14 cellular contexts compared by ENCODE assay signal in genomic region chr5:30849801-30850370, GRCh38.
DNase-seq lines count a peak whose midpoint lies in the region; ATAC-seq and TF ChIP-seq lines count a peak whose summit lies in the region.
"Had no signal": no experiment of that assay in that cellular context is flagged by ENCODE, and none has a peak within 500 bp of the region (broad histone marks: within the 10 kb centered on the region; RNA-seq: fewer than 3 reads in every experiment).

No MANE protein-coding gene starts in this region.

- 0 out of 2 replicates have a peak overlapping the region, but pooled peaks have one; percentile 29 for H3K23ac ChIP-seq in IMR-90 (ENCODE audit: low read depth, low read length)

- H3K9ac ChIP-seq in IMR-90 (ENCODE audit: low read depth, low read length), result no peak overlapping the region

- dilution Hi-C loops in IMR-90 (cut with HindIII; ENCODE audit: low sequenced_read_pairs, unreplicated experiment), result no loop called here

- H2BK20ac ChIP-seq in IMR-90 (ENCODE audit: low read depth, low read length), result 0 out of 2 replicates have a peak overlapping the region, but pooled peaks have one; percentile 47

- no peaks in the 10 kb centered on the region for H4K20me1 ChIP-seq in IMR-90 (ENCODE audit: insufficient read depth, low read length)
- no peaks in the 10 kb centered on the region for H4K20me1 ChIP-seq in OCI-LY7 (ENCODE audit: insufficient read depth, low read length)

- H3K36me3 ChIP-seq in IMR-90 (ENCODE audit: control insufficient read depth, insufficient read depth, low read length), result no peaks in the 10 kb centered on the region
- H3K36me3 ChIP-seq in OCI-LY7 (ENCODE audit: insufficient read depth, low read length), result no peaks in the 10 kb centered on the region
- H3K36me3 ChIP-seq in spleen, result no peaks in the 10 kb centered on the region

- H3K4me3 ChIP-seq in AG04450 (ENCODE audit: low read depth, low read length) (peak overlapping the region; percentile 12; the same call in 1 of the 2 replicates), IMR-90 (ENCODE audit: insufficient read depth, low read depth, low read length) (no peak overlapping the region; the same call in 1 of the 2 replicates), OCI-LY7 (ENCODE audit: low read depth, low read length, poor library complexity, severe bottlenecking) (no peak overlapping the region), spleen (no peak overlapping the region)

- intact Hi-C loops in IMR-90 (cut with micrococcal nuclease), result no loop called here
- intact Hi-C loops in OCI-LY7 (cut with micrococcal nuclease; ENCODE audit: unreplicated experiment), result no loop called here
- intact Hi-C loops in spleen (cut with DNase I; ENCODE audit: low total_unique reads), result no loop called here

- H3K79me1 ChIP-seq in IMR-90 (ENCODE audit: low read depth in 1 of 2, low read length in 2 of 2), result no peaks in the 10 kb centered on the region

- CTCF ChIA-PET in AG04450 (lab: Charles Lee), result no interaction called here
- CTCF ChIA-PET in IMR-90 (lab: Yijun Ruan, JAX), result interaction anchor here (0.6 kb wide), 1 partner anchor 195 kb away, joined by 4 read pairs; no protein-coding TSS in a partner anchor
- CTCF ChIA-PET in OCI-LY7 (lab: Charles Lee; ENCODE audit: unreplicated experiment), result no interaction called here

- H2BK120ac ChIP-seq in IMR-90 (ENCODE audit: low read depth, low read length), result peak overlapping the region; percentile 23

- BruUV-seq in IMR-90 (replicated peaks; lab: Mats Ljungman, UMichigan) (no TSS peak), OCI-LY7 (replicated peaks; lab: Mats Ljungman, UMichigan) (no TSS peak)

- peak overlapping the region; percentile 50 for H2BK5ac ChIP-seq in IMR-90 (ENCODE audit: low read depth, low read length, poor library complexity, severe bottlenecking)

- no peak overlapping the region for H2BK15ac ChIP-seq in IMR-90 (ENCODE audit: low read depth, low read length)

- no peak overlapping the region for H4K91ac ChIP-seq in IMR-90 (ENCODE audit: insufficient read depth, low read depth, low read length)

- TF ChIP-seq POLR2A in IMR-90 (IDR thresholded peaks at IDR 0.05; ENCODE audit: low read depth, low read length) (no peak), spleen (IDR thresholded peaks at IDR 0.05) (no peak)

- H3K9me3 ChIP-seq in AG04450 (ENCODE audit: control insufficient read depth, insufficient read depth, low read length) (no peaks in the 10 kb centered on the region), IMR-90 (ENCODE audit: control insufficient read depth, insufficient read depth, low read length) (no peaks in the 10 kb centered on the region), OCI-LY7 (ENCODE audit: low read length) (no peaks in the 10 kb centered on the region), spleen (no peaks in the 10 kb centered on the region)

- H3K18ac ChIP-seq in IMR-90 (ENCODE audit: low read depth, low read length), result peak overlapping the region; percentile 0; the same call in 1 of the 2 replicates

- TF ChIP-seq CTCF in AG04450 (IDR thresholded peaks at IDR 0.05; ENCODE audit: low read depth, low read length), result no peak
- TF ChIP-seq CTCF in IMR-90 (conservative IDR thresholded peaks at IDR 0.05; ENCODE audit: low read depth, low read length), result no peak
- TF ChIP-seq CTCF in OCI-LY7 (conservative IDR thresholded peaks at IDR 0.05; ENCODE audit: low read length), result no peak
- TF ChIP-seq CTCF in spleen (IDR thresholded peaks at IDR 0.05 in 8 of 11, conservative IDR thresholded peaks at IDR 0.05 in 3 of 11), result no peak

- H3K9me2 ChIP-seq in OCI-LY7 (ENCODE audit: insufficient read depth, low read length), result no peaks in the 10 kb centered on the region

- peak overlapping the region; percentile 36 for H2AFZ ChIP-seq in IMR-90 (replicated peaks; ENCODE audit: low read length, poor library complexity)
- no peak overlapping the region for H2AFZ ChIP-seq in OCI-LY7 (ENCODE audit: low read length)

- in situ Hi-C loops in IMR-90 (cut with MboI; ENCODE audit: low sequenced_read_pairs), result no loop called here

- ATAC-seq in IMR-90 (ENCODE audit: low read depth) (peak; percentile 92), HG03460 (IDR thresholded peaks at IDR 0.05; ENCODE audit: unreplicated experiment) (no peak)
- ATAC-seq: stimulated activated naive B cell treated with anti-CD40 and anti-IgM and Interleukin-4, amounts not matched to agents 10 μg/mL and 1 μg/mL and 100 μg/mL, for 72 hours; T-helper 17 cell had no signal

- no peaks in the 10 kb centered on the region for H3K27me3 ChIP-seq in AG04450 (ENCODE audit: control insufficient read depth, insufficient read depth, low read length)
- no peaks in the 10 kb centered on the region for H3K27me3 ChIP-seq in IMR-90 (ENCODE audit: control insufficient read depth, insufficient read depth, low read length)
- H3K27me3 ChIP-seq in spleen (replicated peaks in 1 of 7), result no peaks in the 10 kb centered on the region

- WGBS in IMR-90 (ENCODE audit: extremely low coverage in 2 of 2, insufficient read length in 1 of 2), 2 experiments, result no CpG with 5 or more reads among the region's 5 CpGs
- 48 to 82% (median 64%) methylated on average over 5 of the region's 5 CpGs for WGBS in spleen, 5 donors

- TF ChIP-seq RAD21 in IMR-90 (IDR thresholded peaks at IDR 0.05; ENCODE audit: low read length), result peak; percentile 9; the same call in 1 of the 2 replicates

- H2AK9ac ChIP-seq in IMR-90 (replicated peaks; ENCODE audit: low read depth, low read length, poor library complexity), result no peak overlapping the region

- H3K79me2 ChIP-seq in OCI-LY7 (ENCODE audit: insufficient read depth, low read depth, low read length), result no peaks in the 10 kb centered on the region

- no peak overlapping the region for H3K4ac ChIP-seq in IMR-90 (ENCODE audit: low read depth, low read length)

- H3K4me2 ChIP-seq in IMR-90 (ENCODE audit: low read depth, low read length) (peak overlapping the region; percentile 37), OCI-LY7 (ENCODE audit: low read length) (no peak overlapping the region)

- H3K9me1 ChIP-seq in IMR-90 (ENCODE audit: insufficient read depth, low read length), result no peaks in the 10 kb centered on the region

- no peaks in the 10 kb centered on the region; the same call in 1 of the 2 replicates for H3K4me1 ChIP-seq in IMR-90 (ENCODE audit: control insufficient read depth, insufficient read depth, low read length)
- H3K4me1 ChIP-seq in OCI-LY7 (ENCODE audit: insufficient read depth, low read length, poor library complexity, severe bottlenecking), result no peaks in the 10 kb centered on the region
- no peaks in the 10 kb centered on the region for H3K4me1 ChIP-seq in spleen

- no peak overlapping the region; the same call in 1 of the 2 replicates for H3K14ac ChIP-seq in IMR-90 (replicated peaks; ENCODE audit: low read depth, low read length)

- H3K27ac ChIP-seq in AG04450 (ENCODE audit: low read depth, low read length) (no peak overlapping the region), IMR-90 (ENCODE audit: insufficient read depth, low read length) (no peak overlapping the region), OCI-LY7 (ENCODE audit: low read depth, low read length, poor library complexity, severe bottlenecking) (no peak overlapping the region), spleen (no peak overlapping the region)
- H3K27ac ChIP-seq: HL-60 had no signal

- H4K5ac ChIP-seq in IMR-90 (ENCODE audit: low read depth, low read length), result no peak overlapping the region

- no peak overlapping the region for H2AK5ac ChIP-seq in IMR-90 (ENCODE audit: low read depth, low read length)

- H3K56ac ChIP-seq in IMR-90 (ENCODE audit: extremely low read depth, insufficient read depth, low read length), result no peak overlapping the region

- peak; percentile 33 for DNase-seq in AG04450 (ENCODE audit: low read depth, low spot score)
- DNase-seq in IMR-90, result peak; percentile 86
- peak; percentile 82 for DNase-seq in astrocyte of the hippocampus (ENCODE audit: low read depth, low spot score)
- peak; percentile 99 for DNase-seq in kidney tubule cell (ENCODE audit: low spot score)
- DNase-seq in NAMALWA (ENCODE audit: low spot score), result no peak
- DNase-seq in OCI-LY7 (ENCODE audit: low spot score), result no peak
- no peak for DNase-seq in spleen
- DNase-seq: activated CD4-positive, alpha-beta T cell treated with anti-CD3 and anti-CD28 coated beads, Interleukin-2, amount 10 ng/mL, durations not matched to agents 24 days and 14 days; DMS79; stimulated activated CD4-positive, alpha-beta T cell treated with anti-CD3 and anti-CD28 coated beads, Interleukin-4, amount 100 ng/mL, for 24 hours; stimulated activated naive B cell treated with anti-CD40 and anti-IgM and Interleukin-4, amounts not matched to agents 10 μg/mL and 1 μg/mL and 100 μg/mL, for 72 hours; T-helper 17 cell had no signal

- H4K8ac ChIP-seq in IMR-90 (ENCODE audit: low read depth in 2 of 2, low read length in 2 of 2), result 0 out of 4 replicates have a peak overlapping the region, but pooled peaks of 1 of the 2 experiments have one; percentile 2

- POLR2A ChIA-PET in AG04450 (lab: Yijun Ruan, JAX) (no interaction called here), IMR-90 (lab: Charles Lee; ENCODE audit: unreplicated experiment) (no interaction called here), OCI-LY7 (lab: Charles Lee) (interaction anchor here (1.7 kb wide), 1 partner anchor 9 kb away, joined by 4 read pairs; no protein-coding TSS in a partner anchor)

TF ChIP-seq in IMR-90, 13 proteins besides CTCF, POLR2A, EP300 and RAD21 (continues in another document):
- TF ChIP-seq USF2 (IDR thresholded peaks at IDR 0.05; ENCODE audit: low read depth, low read length) (no peak), BHLHE40 (IDR thresholded peaks at IDR 0.05; ENCODE audit: low read depth, low read length) (no peak), NFE2L2 (IDR thresholded peaks at IDR 0.05; ENCODE audit: low read depth, low read length) (no peak), CHD1 (IDR thresholded peaks at IDR 0.05; ENCODE audit: low read depth, low read length) (no peak), SMC3 (IDR thresholded peaks at IDR 0.05; ENCODE audit: low read depth, low read length) (no peak), ELK1 (IDR thresholded peaks at IDR 0.05; ENCODE audit: borderline replicate concordance, low read depth, low read length) (no peak), RCOR1 (IDR thresholded peaks at IDR 0.05; ENCODE audit: insufficient replicate concordance, low read length) (no peak)

Comparison
In these comparisons a context has a peak if more than half of its experiments do, and no peak if none do; other contexts are left out.
1. DNase-seq: peak in AG04450 (single experiment), IMR-90 (single experiment), astrocyte of the hippocampus (single experiment) and kidney tubule cell (single experiment); none in NAMALWA (single experiment), OCI-LY7 (single experiment) and spleen (single experiment).